In genomic region chr1:182720465-182720864, GRCh38 we compare ENCODE assay signal across 1 cellular context.
TF ChIP-seq lines count a peak whose summit lies in the region.

No MANE protein-coding gene starts in this region.

TF ChIP-seq in WTC11, 78 proteins besides CTCF, POLR2A, EP300 and RAD21 (continued from another document):
- no peak for TF ChIP-seq PRDM15 (CRISPR knock-in tag; IDR thresholded peaks at IDR 0.05)
- no peak for TF ChIP-seq MXD4 (CRISPR knock-in tag; IDR thresholded peaks at IDR 0.05; ENCODE audit: borderline replicate concordance)
- no peak for TF ChIP-seq E2F5 (CRISPR knock-in tag; IDR thresholded peaks at IDR 0.05)
